Comparison of ENCODE assay signal across 13 cellular contexts in genomic region chr1:173269490-173270230, GRCh38.
A peak's percentile ranks its signal among the peaks of the same experiment; 100 is the strongest.
DNase-seq lines count a peak whose midpoint lies in the region; ATAC-seq lines count a peak whose summit lies in the region.
"Had no signal": no experiment of that assay in that cellular context is flagged by ENCODE, and none has a peak within 500 bp of the region (broad histone marks: within the 10 kb centered on the region; RNA-seq: fewer than 3 reads in every experiment).

No MANE protein-coding gene starts in this region.

- intact Hi-C loops in activated CD4-positive, alpha-beta T cell treated with anti-CD3 and anti-CD28 coated beads, Interleukin-2, amount 10 ng/mL, durations not matched to agents 24 days and 14 days (cut with micrococcal nuclease), result no loop called here

- H3K27ac Mint-ChIP-seq in activated CD4-positive, alpha-beta T cell treated with anti-CD3 and anti-CD28 coated beads, Interleukin-2, amount 10 ng/mL, durations not matched to agents 24 days and 14 days, result no peak overlapping the region
- H3K27ac Mint-ChIP-seq: activated naive CD8-positive, alpha-beta T cell treated with anti-CD3 and anti-CD28 coated beads, Interleukin-2, amount 10 ng/mL, durations not matched to agents 7 days and 5 days had no signal

- DNase-seq in EL, result peak; percentile 96
- peak; percentile 90 for DNase-seq in OCI-M1 (lab: John Stamatoyannopoulos, UW)
- DNase-seq in dermis blood vessel endothelial cell, result peak; percentile 11
- peak; percentile 93 for DNase-seq in non-pigmented ciliary epithelial cell (ENCODE audit: low read depth)
- DNase-seq in Kasumi-1 (lab: John Stamatoyannopoulos, UW), result no peak
- no peak for DNase-seq in activated CD4-positive, alpha-beta T cell treated with anti-CD3 and anti-CD28 coated beads, Interleukin-2, amount 10 ng/mL, durations not matched to agents 24 days and 14 days
- DNase-seq in ureter (ENCODE audit: low spot score), result no peak
- DNase-seq: activated naive CD8-positive, alpha-beta T cell treated with anti-CD3 and anti-CD28 coated beads, Interleukin-2, amount 10 ng/mL, durations not matched to agents 7 days and 5 days; kidney; NCI-H524 treated with DMSO at 0.1 percent for 48 hours; nucleus accumbens; substantia nigra had no signal

- H3K4me3 Mint-ChIP-seq in activated CD4-positive, alpha-beta T cell treated with anti-CD3 and anti-CD28 coated beads, Interleukin-2, amount 10 ng/mL, durations not matched to agents 24 days and 14 days, result no peak overlapping the region
- H3K4me3 Mint-ChIP-seq: activated naive CD8-positive, alpha-beta T cell treated with anti-CD3 and anti-CD28 coated beads, Interleukin-2, amount 10 ng/mL, durations not matched to agents 7 days and 5 days had no signal

- ATAC-seq in HG02973 (IDR thresholded peaks at IDR 0.05; ENCODE audit: unreplicated experiment), result no peak

- H3K27me3 Mint-ChIP-seq in activated CD4-positive, alpha-beta T cell treated with anti-CD3 and anti-CD28 coated beads, Interleukin-2, amount 10 ng/mL, durations not matched to agents 24 days and 14 days, result peaks cover 9% of the 10 kb centered on the region
- H3K27me3 Mint-ChIP-seq: activated naive CD8-positive, alpha-beta T cell treated with anti-CD3 and anti-CD28 coated beads, Interleukin-2, amount 10 ng/mL, durations not matched to agents 7 days and 5 days had no signal

- no peaks in the 10 kb centered on the region for H3K4me1 Mint-ChIP-seq in activated CD4-positive, alpha-beta T cell treated with anti-CD3 and anti-CD28 coated beads, Interleukin-2, amount 10 ng/mL, durations not matched to agents 24 days and 14 days
- H3K4me1 Mint-ChIP-seq: activated naive CD8-positive, alpha-beta T cell treated with anti-CD3 and anti-CD28 coated beads, Interleukin-2, amount 10 ng/mL, durations not matched to agents 7 days and 5 days had no signal

- H3K36me3 Mint-ChIP-seq in activated CD4-positive, alpha-beta T cell treated with anti-CD3 and anti-CD28 coated beads, Interleukin-2, amount 10 ng/mL, durations not matched to agents 24 days and 14 days (ENCODE audit: low read depth), result no peaks in the 10 kb centered on the region
- H3K36me3 Mint-ChIP-seq: activated naive CD8-positive, alpha-beta T cell treated with anti-CD3 and anti-CD28 coated beads, Interleukin-2, amount 10 ng/mL, durations not matched to agents 7 days and 5 days had no signal

- H3K9me3 Mint-ChIP-seq in activated CD4-positive, alpha-beta T cell treated with anti-CD3 and anti-CD28 coated beads, Interleukin-2, amount 10 ng/mL, durations not matched to agents 24 days and 14 days, result no peaks in the 10 kb centered on the region
- H3K9me3 Mint-ChIP-seq: activated naive CD8-positive, alpha-beta T cell treated with anti-CD3 and anti-CD28 coated beads, Interleukin-2, amount 10 ng/mL, durations not matched to agents 7 days and 5 days had no signal

Comparison
In these comparisons a context has a peak if more than half of its experiments do, and no peak if none do; other contexts are left out.
1. DNase-seq: peak in EL (single experiment), OCI-M1 (single experiment), dermis blood vessel endothelial cell (single experiment) and non-pigmented ciliary epithelial cell (single experiment); none in Kasumi-1 (0 of 2), activated CD4-positive, alpha-beta T cell treated with anti-CD3 and anti-CD28 coated beads, Interleukin-2, amount 10 ng/mL, durations not matched to agents 24 days and 14 days (single experiment) and ureter (single experiment).